9 cellular contexts compared by ENCODE assay signal in the genomic region with DNA sequence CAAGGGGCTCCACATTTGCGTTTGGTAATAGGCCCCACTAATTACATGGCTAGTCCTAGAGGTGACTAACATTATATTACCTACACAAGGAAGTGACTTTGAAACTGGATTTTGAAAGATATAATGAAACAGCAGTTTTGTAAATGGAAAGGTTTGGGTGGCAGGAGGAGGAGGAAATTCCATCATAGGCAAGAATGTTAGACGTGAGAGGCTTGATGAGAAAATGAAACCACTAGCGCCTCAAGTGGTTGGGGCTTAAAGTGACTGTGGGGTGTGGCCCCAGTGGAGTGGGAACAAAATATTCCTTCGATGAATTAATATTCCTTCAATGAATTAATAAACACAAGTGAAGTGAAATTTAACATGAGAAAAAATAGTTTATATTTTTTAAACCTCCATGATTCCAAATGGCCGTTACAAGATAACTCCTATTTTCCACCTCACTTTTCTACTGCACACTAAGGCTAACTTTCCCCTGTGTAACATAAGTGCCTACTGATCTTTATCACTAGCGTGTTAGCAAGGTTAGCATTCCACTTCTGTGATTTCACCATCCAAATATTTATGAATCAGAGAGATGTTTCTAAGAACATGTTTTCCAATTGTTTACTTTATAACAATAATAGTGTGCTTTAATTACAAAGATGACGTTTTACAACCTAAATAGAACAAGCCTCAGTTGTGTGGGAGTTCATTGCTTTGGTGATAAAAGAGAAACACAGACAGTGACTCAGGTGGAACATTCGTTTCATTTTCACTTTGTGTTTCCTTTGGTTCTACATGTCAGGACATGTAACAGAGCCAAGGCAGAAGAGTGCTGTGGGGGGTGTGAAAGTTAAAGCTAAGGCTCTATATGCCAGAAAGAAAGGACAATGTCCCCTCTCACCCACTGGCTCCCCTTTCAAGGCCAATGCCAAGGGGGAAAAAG. TPM values are rescaled to one million over a fixed set of nuclear protein-coding genes. Genes with fewer than 3 reads are reported as not detected.
DNase-seq lines count a peak whose midpoint lies in the region; ATAC-seq and TF ChIP-seq lines count a peak whose summit lies in the region.
"Had no signal": no experiment of that assay in that cellular context is flagged by ENCODE, and none has a peak within 500 bp of the region (broad histone marks: within the 10 kb centered on the region; RNA-seq: fewer than 3 reads in every experiment).

No MANE protein-coding gene starts in this region.

- H3K36me3 ChIP-seq in body of pancreas (replicated peaks in 1 of 2; ENCODE audit: insufficient read depth in 1 of 2, low read depth in 2 of 2) (no peaks in the 10 kb centered on the region), right lobe of liver (no peaks in the 10 kb centered on the region)

- H3K9me3 ChIP-seq in body of pancreas (no peaks in the 10 kb centered on the region), right lobe of liver (no peaks in the 10 kb centered on the region)

- peaks cover 19% of the 10 kb centered on the region for H3K4me1 Mint-ChIP-seq in type B pancreatic cell (ENCODE audit: unreplicated experiment)

- TF ChIP-seq CTCF in body of pancreas (IDR thresholded peaks at IDR 0.05) (peak in 6 of 7 experiments; percentile 22 to 56 (median 44)), right lobe of liver (IDR thresholded peaks at IDR 0.05) (peak; percentile 24 to 36 (median 33)), type B pancreatic cell (conservative IDR thresholded peaks at IDR 0.05) (peak; percentile 66)

- H3K4me1 ChIP-seq in body of pancreas (peaks cover 6% of the 10 kb centered on the region), right lobe of liver (no peaks in the 10 kb centered on the region)

- H3K4me3 Mint-ChIP-seq in type B pancreatic cell = peak overlapping the region; percentile 40
- H3K4me3 Mint-ChIP-seq: dendritic cell treated with granulocyte-macrophage colony-stimulating factor and Interleukin-4, amounts not matched to agents 40 ng/mL and 50 ng/mL, for 4 days had no signal

- no peaks in the 10 kb centered on the region for H3K36me3 Mint-ChIP-seq in type B pancreatic cell

- H3K27ac ChIP-seq in body of pancreas = peak overlapping the region; percentile 13 to 76 (median 68)
- H3K27ac ChIP-seq in right lobe of liver = peak overlapping the region in 2 of 3 donors; percentile 5 to 13

- intact Hi-C loops in body of pancreas (cut with DNase I) (no loop called here), right lobe of liver (cut with DNase I) (no loop called here)

- WGBS in body of pancreas, 2 donors = 33 to 41% methylated on average over 8 of the region's 8 CpGs
- 28% methylated on average over 8 of the region's 8 CpGs for WGBS in right lobe of liver (ENCODE audit: insufficient coverage, low coverage, low lambda C conversion rate, missing lambda C conversion rate)

- no peaks in the 10 kb centered on the region for H3K9me3 Mint-ChIP-seq in type B pancreatic cell
- H3K9me3 Mint-ChIP-seq: dendritic cell treated with granulocyte-macrophage colony-stimulating factor and Interleukin-4, amounts not matched to agents 40 ng/mL and 50 ng/mL, for 4 days had no signal

- H3K27me3 ChIP-seq in body of pancreas (no peaks in the 10 kb centered on the region), right lobe of liver (no peaks in the 10 kb centered on the region)

- ATAC-seq in GM19324 (IDR thresholded peaks at IDR 0.05; ENCODE audit: low FRiP score, unreplicated experiment) = peak; percentile 82
- ATAC-seq in HG03196 (IDR thresholded peaks at IDR 0.05; ENCODE audit: unreplicated experiment) = peak; percentile 86
- peak; percentile 87 for ATAC-seq in body of pancreas
- peak; percentile 77 to 90 (median 86) for ATAC-seq in right lobe of liver

- H3K4me3 ChIP-seq in body of pancreas (no peak overlapping the region), right lobe of liver (peak overlapping the region in 2 of 3 donors; percentile 14 to 21)

- peak; percentile 96 for DNase-seq in Caki2 (ENCODE audit: low read depth)
- peak; percentile 89 for DNase-seq in RKO (ENCODE audit: low spot score)
- DNase-seq in body of pancreas = peak in 3 of 4 donors; percentile 25 to 37 (median 34)
- no peak for DNase-seq in right lobe of liver
- DNase-seq in type B pancreatic cell (ENCODE audit: extremely low spot score, unreplicated experiment) = no peak
- DNase-seq in NCI-H446 (lab: John Stamatoyannopoulos, UW) = no peak

- in situ Hi-C loops in Caki2 (cut with HindIII; ENCODE audit: low pct_unique_long_range_greater_than_20kb, low sequenced_read_pairs) = no loop called here

- H3K27me3 Mint-ChIP-seq in type B pancreatic cell = peaks cover 23% of the 10 kb centered on the region

- peak overlapping the region; percentile 95 for H3K27ac Mint-ChIP-seq in type B pancreatic cell
- H3K27ac Mint-ChIP-seq: dendritic cell treated with granulocyte-macrophage colony-stimulating factor and Interleukin-4, amounts not matched to agents 40 ng/mL and 50 ng/mL, for 4 days had no signal

- no peak for TF ChIP-seq POLR2A in body of pancreas (IDR thresholded peaks at IDR 0.05)
- no peak for TF ChIP-seq POLR2A in right lobe of liver (IDR thresholded peaks at IDR 0.05)

RNA-seq across cellular contexts. Expression of a gene that starts 12.5 kb away (rescaled TPM):
- 30.0 and 39.7 TPM in 2 replicates for total RNA-seq in Caki2 (2014; rRNA removed; shearing (Covaris generic); ENCODE audit: low replicate concordance)
- 10 to 100 TPM in 1 of 2 donors, 1 to 10 TPM in 1; 8.6 to 27.0 TPM for total RNA-seq in body of pancreas
- total RNA-seq in right lobe of liver = 10 to 100 TPM in 5 of 6 experiments, 1 to 10 TPM in 1; 3.7 to 77.2 (median 15.1) TPM
- total RNA-seq in type B pancreatic cell (ENCODE audit: low replicate concordance) = 23.9 and 117 TPM in 2 replicates

Comparison
In these comparisons a context has a peak if more than half of its experiments do, and no peak if none do; other contexts are left out.
1. DNase-seq: peak in Caki2 (single experiment), RKO (single experiment) and body of pancreas (3 of 4); none in right lobe of liver (0 of 3), type B pancreatic cell (single experiment) and NCI-H446 (0 of 2).
2. H3K4me3 ChIP-seq: peak in right lobe of liver (2 of 3); none in body of pancreas (0 of 2).
3. Peak in every context shown above with its lines, with median percentiles within 50 percentile points of each other: ATAC-seq and CTCF ChIP-seq.